ENCODE assay signal across 1 cellular context in the genomic region with DNA sequence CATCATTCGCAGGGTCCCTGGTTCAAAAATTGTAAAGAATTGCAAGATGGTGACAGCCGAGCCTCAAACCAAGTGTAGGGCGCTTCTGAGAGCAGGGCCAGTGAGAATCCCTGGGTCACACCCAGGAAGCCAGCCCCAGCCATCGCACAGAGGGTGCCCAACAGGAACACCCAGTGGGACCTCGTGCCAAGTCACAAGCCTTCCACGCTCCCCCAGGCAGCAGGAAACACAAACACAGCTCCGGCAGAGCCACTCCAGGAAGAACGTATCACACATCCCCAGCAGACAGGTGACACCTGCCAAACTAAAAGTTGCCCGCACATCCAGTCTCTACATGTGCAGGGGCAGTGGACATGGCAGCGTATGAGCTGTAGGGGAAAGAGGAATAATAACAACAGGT.
TF ChIP-seq lines count a peak whose summit lies in the region.

No MANE protein-coding gene starts in this region.

TF ChIP-seq in HepG2, 621 proteins besides CTCF, POLR2A, EP300 and RAD21 (continued from another document):
- TF ChIP-seq, protein P1, sequence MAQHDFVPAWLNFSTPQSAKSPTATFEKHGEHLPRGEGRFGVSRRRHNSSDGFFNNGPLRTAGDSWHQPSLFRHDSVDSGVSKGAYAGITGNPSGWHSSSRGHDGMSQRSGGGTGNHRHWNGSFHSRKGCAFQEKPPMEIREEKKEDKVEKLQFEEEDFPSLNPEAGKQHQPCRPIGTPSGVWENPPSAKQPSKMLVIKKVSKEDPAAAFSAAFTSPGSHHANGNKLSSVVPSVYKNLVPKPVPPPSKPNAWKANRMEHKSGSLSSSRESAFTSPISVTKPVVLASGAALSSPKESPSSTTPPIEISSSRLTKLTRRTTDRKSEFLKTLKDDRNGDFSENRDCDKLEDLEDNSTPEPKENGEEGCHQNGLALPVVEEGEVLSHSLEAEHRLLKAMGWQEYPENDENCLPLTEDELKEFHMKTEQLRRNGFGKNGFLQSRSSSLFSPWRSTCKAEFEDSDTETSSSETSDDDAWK (CRISPR knock-in tag; IDR thresholded peaks at IDR 0.05), result no peak
- TF ChIP-seq ZNF619 (CRISPR knock-in tag; IDR thresholded peaks at IDR 0.05) (no peak), ZSCAN29 (CRISPR knock-in tag; conservative IDR thresholded peaks at IDR 0.05) (no peak), CHCHD3 (CRISPR knock-in tag; IDR thresholded peaks at IDR 0.05) (no peak), HNF1A (IDR thresholded peaks at IDR 0.05; ENCODE audit: low read depth) (no peak), HNF1A (CRISPR knock-in tag; IDR thresholded peaks at IDR 0.05; ENCODE audit: borderline replicate concordance) (no peak), CAMTA2 (CRISPR knock-in tag; IDR thresholded peaks at IDR 0.05; ENCODE audit: borderline replicate concordance) (no peak), HDAC2 (CRISPR knock-in tag; IDR thresholded peaks at IDR 0.05) (no peak)
